In genomic region chr11:59112494-59112893, GRCh38 we compare ENCODE assay signal across 1 cellular context.
TF ChIP-seq lines count a peak whose summit lies in the region.

No MANE protein-coding gene starts in this region.

TF ChIP-seq in A549, 52 proteins besides CTCF, POLR2A, EP300 and RAD21 (continued from another document):
- TF ChIP-seq E2F6 (IDR thresholded peaks at IDR 0.05; ENCODE audit: borderline replicate concordance, low read depth) (no peak), ESRRA (IDR thresholded peaks at IDR 0.05; ENCODE audit: borderline replicate concordance, low read length) (no peak), ZC3H11A (IDR thresholded peaks at IDR 0.05) (no peak), JUN (IDR thresholded peaks at IDR 0.05) (no peak), SREBF2 (IDR thresholded peaks at IDR 0.05) (no peak), USF2 (IDR thresholded peaks at IDR 0.05) (no peak), CHD2 (IDR thresholded peaks at IDR 0.05; ENCODE audit: low read length, partially characterized antibody) (no peak), FOSL2 (IDR thresholded peaks at IDR 0.05) (no peak), FOSL2 (CRISPR knock-in tag; IDR thresholded peaks at IDR 0.05) (no peak)
